In genomic region chr19:10294368-10294697, GRCh38 we compare ENCODE assay signal across 13 cellular contexts. TPM values are rescaled to one million over a fixed set of nuclear protein-coding genes. Genes with fewer than 3 reads are reported as not detected.
DNase-seq lines count a peak whose midpoint lies in the region; ATAC-seq and TF ChIP-seq lines count a peak whose summit lies in the region.
"Had no signal": no experiment of that assay in that cellular context is flagged by ENCODE, and none has a peak within 500 bp of the region (broad histone marks: within the 10 kb centered on the region; RNA-seq: fewer than 3 reads in every experiment).

No MANE protein-coding gene starts in this region.

- no peak for TF ChIP-seq CTCF in glutamatergic neuron (IDR thresholded peaks at IDR 0.05; ENCODE audit: partially characterized antibody, unreplicated experiment)

- H3K4me3 Mint-ChIP-seq in activated naive CD4-positive, alpha-beta T cell treated with anti-CD3 and anti-CD28 coated beads, Interleukin-2, amount 50 U/mL, for 24 hours, result peak overlapping the region; percentile 83
- no peak overlapping the region for H3K4me3 Mint-ChIP-seq in glutamatergic neuron (ENCODE audit: unreplicated experiment)
- peak overlapping the region; percentile 46 to 58 for H3K4me3 Mint-ChIP-seq in stimulated activated naive B cell treated with anti-CD40 and anti-IgM and Interleukin-4, amounts not matched to agents 10 μg/mL and 1 μg/mL and 100 μg/mL, for 72 hours

- no peaks in the 10 kb centered on the region for H3K36me3 Mint-ChIP-seq in activated naive CD4-positive, alpha-beta T cell treated with anti-CD3 and anti-CD28 coated beads, Interleukin-2, amount 50 U/mL, for 24 hours
- no peaks in the 10 kb centered on the region for H3K36me3 Mint-ChIP-seq in glutamatergic neuron (ENCODE audit: unreplicated experiment)
- H3K36me3 Mint-ChIP-seq in stimulated activated naive B cell treated with anti-CD40 and anti-IgM and Interleukin-4, amounts not matched to agents 10 μg/mL and 1 μg/mL and 100 μg/mL, for 72 hours, result peaks cover 5 to 14% of the 10 kb centered on the region in 2 donors

- no peak for ATAC-seq in stimulated activated naive B cell treated with anti-CD40 and anti-IgM and Interleukin-4, amounts not matched to agents 10 μg/mL and 1 μg/mL and 100 μg/mL, for 72 hours (replicated peaks)
- ATAC-seq: SK-N-SH treated with all-trans-retinoic acid at 6 μM for 48 hours had no signal

- DNase-seq in activated naive CD4-positive, alpha-beta T cell treated with Interleukin-2 at 50 U/mL for 16 hours, result no peak
- DNase-seq in glutamatergic neuron (peak; percentile 43), C1 segment of cervical spinal cord (lab: John Stamatoyannopoulos, UW) (no peak), glomerular visceral epithelial cell (ENCODE audit: extremely low spot score) (no peak)
- DNase-seq in stimulated activated naive B cell treated with anti-CD40 and anti-IgM and Interleukin-4, amounts not matched to agents 10 μg/mL and 1 μg/mL and 100 μg/mL, for 72 hours, result no peak
- DNase-seq: activated CD4-positive, alpha-beta T cell treated with anti-CD3 and anti-CD28 coated beads, Interleukin-2, amount 50 U/mL, for 4 hours; amygdala; EL; mammary epithelial cell; NCI-H2107 had no signal

- H3K9me3 Mint-ChIP-seq in activated naive CD4-positive, alpha-beta T cell treated with anti-CD3 and anti-CD28 coated beads, Interleukin-2, amount 50 U/mL, for 24 hours, result no peaks in the 10 kb centered on the region
- H3K9me3 Mint-ChIP-seq in glutamatergic neuron (ENCODE audit: unreplicated experiment), result peaks cover 9% of the 10 kb centered on the region
- H3K9me3 Mint-ChIP-seq in stimulated activated naive B cell treated with anti-CD40 and anti-IgM and Interleukin-4, amounts not matched to agents 10 μg/mL and 1 μg/mL and 100 μg/mL, for 72 hours, result peaks cover 0 to 4% of the 10 kb centered on the region in 2 donors

- peaks cover 28% of the 10 kb centered on the region for H3K27me3 Mint-ChIP-seq in activated naive CD4-positive, alpha-beta T cell treated with anti-CD3 and anti-CD28 coated beads, Interleukin-2, amount 50 U/mL, for 24 hours
- peaks cover 29% of the 10 kb centered on the region for H3K27me3 Mint-ChIP-seq in glutamatergic neuron (ENCODE audit: unreplicated experiment)
- peaks cover 54 to 71% of the 10 kb centered on the region in 2 donors for H3K27me3 Mint-ChIP-seq in stimulated activated naive B cell treated with anti-CD40 and anti-IgM and Interleukin-4, amounts not matched to agents 10 μg/mL and 1 μg/mL and 100 μg/mL, for 72 hours

- no peak overlapping the region for H3K27ac Mint-ChIP-seq in activated naive CD4-positive, alpha-beta T cell treated with anti-CD3 and anti-CD28 coated beads, Interleukin-2, amount 50 U/mL, for 24 hours
- H3K27ac Mint-ChIP-seq in glutamatergic neuron (ENCODE audit: unreplicated experiment), result no peak overlapping the region
- no peak overlapping the region for H3K27ac Mint-ChIP-seq in stimulated activated naive B cell treated with anti-CD40 and anti-IgM and Interleukin-4, amounts not matched to agents 10 μg/mL and 1 μg/mL and 100 μg/mL, for 72 hours

- peaks cover 37% of the 10 kb centered on the region for H3K4me1 Mint-ChIP-seq in activated naive CD4-positive, alpha-beta T cell treated with anti-CD3 and anti-CD28 coated beads, Interleukin-2, amount 50 U/mL, for 24 hours
- H3K4me1 Mint-ChIP-seq in glutamatergic neuron (ENCODE audit: low read depth, unreplicated experiment), result peaks cover 5% of the 10 kb centered on the region
- H3K4me1 Mint-ChIP-seq in stimulated activated naive B cell treated with anti-CD40 and anti-IgM and Interleukin-4, amounts not matched to agents 10 μg/mL and 1 μg/mL and 100 μg/mL, for 72 hours, result peaks cover 33 to 60% of the 10 kb centered on the region in 2 donors

RNA-seq across cellular contexts. Expression of gene ICAM5, which starts 4.6 kb away (rescaled TPM):
- total RNA-seq in glutamatergic neuron (ENCODE audit: unreplicated experiment), result 3.6 TPM

RNA-seq across cellular contexts. Expression of gene ICAM4, which starts 7.6 kb away (rescaled TPM):
- not detected for total RNA-seq in glutamatergic neuron (ENCODE audit: unreplicated experiment)
- total RNA-seq: LHCN-M2 had no signal

RNA-seq across cellular contexts. Expression of gene ZGLP1, which starts 15.3 kb away (rescaled TPM):
- 9.4 TPM for total RNA-seq in glutamatergic neuron (ENCODE audit: unreplicated experiment)

RNA-seq across cellular contexts. Expression of gene FDX2, which starts 21.5 kb away (rescaled TPM):
- 16.0 TPM for total RNA-seq in glutamatergic neuron (ENCODE audit: unreplicated experiment)

RNA-seq across cellular contexts. Expression of gene ICAM1, which starts 23.4 kb away (rescaled TPM):
- total RNA-seq in glutamatergic neuron (ENCODE audit: unreplicated experiment), result not detected
